Comparison of ENCODE assay signal across 8 cellular contexts in genomic region chr19:45431008-45431407, GRCh38. TPM values are rescaled to one million over a fixed set of nuclear protein-coding genes. Genes with fewer than 3 reads are reported as not detected.
DNase-seq lines count a peak whose midpoint lies in the region; ATAC-seq, FAIRE-seq and TF ChIP-seq lines count a peak whose summit lies in the region.
"Not testable (repeated sequence)": the region's sequence is repeated elsewhere in the genome, so short reads cannot be mapped to it uniquely, and the experiment has no call there.

No MANE protein-coding gene starts in this region.

- in situ Hi-C loops in GM12878 (cut with MboI): not testable (repeated sequence)

- not testable (repeated sequence) for H3K9me3 Mint-ChIP-seq in CD14-positive monocyte; stimulated activated naive B cell treated with anti-CD40 and anti-IgM and Interleukin-4, amounts not matched to agents 10 μg/mL and 1 μg/mL and 100 μg/mL, for 72 hours

- not testable (repeated sequence) for TF ChIP-seq POLR2A in NB4 (IDR thresholded peaks at IDR 0.05; ENCODE audit: extremely low read depth, insufficient read length); GM12878 (IDR thresholded peaks at IDR 0.05; ENCODE audit: low read depth, low read length)

- not testable (repeated sequence) for TF ChIP-seq CTCF in CD14-positive monocyte (IDR thresholded peaks at IDR 0.05); HEK293 (tag by site-specific recombination; IDR thresholded peaks at IDR 0.05); NB4 (IDR thresholded peaks at IDR 0.05; ENCODE audit: low read depth, low read length); RWPE1 (conservative IDR thresholded peaks at IDR 0.05; ENCODE audit: low read depth); GM12878 (IDR thresholded peaks at IDR 0.05 in 2 of 3, conservative IDR thresholded peaks at IDR 0.05 in 1 of 3; ENCODE audit: control insufficient read depth in 2 of 3, extremely low read depth in 1 of 3, insufficient read depth in 1 of 3, low read depth in 3 of 3, low read length in 3 of 3); fibroblast of lung (conservative IDR thresholded peaks at IDR 0.05 in 1 of 2, IDR thresholded peaks at IDR 0.05 in 1 of 2; ENCODE audit: low read depth in 1 of 2, low read length in 2 of 2)

- H3K4me1 ChIP-seq in HEK293 (ENCODE audit: control insufficient read depth, insufficient read depth, low read length); GM12878 (ENCODE audit: control insufficient read depth, insufficient read depth, low read length); fibroblast of lung (ENCODE audit: control insufficient read depth, extremely low read depth, insufficient read depth, low read length): not testable (repeated sequence)

- H3K9me3 ChIP-seq in HEK293 (ENCODE audit: control insufficient read depth, insufficient read depth, low read depth, low read length); GM12878 (replicated peaks; ENCODE audit: control insufficient read depth, insufficient read depth, low read length); fibroblast of lung (ENCODE audit: control insufficient read depth, insufficient read depth, low read depth, low read length): not testable (repeated sequence)

- not testable (repeated sequence) for ATAC-seq in GM12878
- peak; percentile 36 to 44 for ATAC-seq in stimulated activated naive B cell treated with anti-CD40 and anti-IgM and Interleukin-4, amounts not matched to agents 10 μg/mL and 1 μg/mL and 100 μg/mL, for 72 hours (replicated peaks)

- not testable (repeated sequence) for H3K36me3 Mint-ChIP-seq in CD14-positive monocyte; stimulated activated naive B cell treated with anti-CD40 and anti-IgM and Interleukin-4, amounts not matched to agents 10 μg/mL and 1 μg/mL and 100 μg/mL, for 72 hours

- SMC1A ChIA-PET in GM12878 (lab: Charles Lee; ENCODE audit: uncharacterized antibody, unreplicated experiment): interaction anchor here (1.4 to 3.6 kb wide), 2 partner anchors 8 to 48 kb away, joined by 6 to 19 read pairs; no protein-coding TSS in a partner anchor

- CTCF ChIA-PET in HEK293 (lab: Yijun Ruan, JAX): interaction anchor here (0.6 to 3.1 kb wide), 9 partner anchors 9 to 250 kb away, joined by 3 to 48 read pairs (median 7); no protein-coding TSS in a partner anchor
- CTCF ChIA-PET in RWPE1 (lab: Yijun Ruan, JAX): interaction anchor here (0.6 to 2.3 kb wide), 4 partner anchors 8 to 260 kb away, joined by 3 to 9 read pairs (median 6); no protein-coding TSS in a partner anchor
- CTCF ChIA-PET in GM12878 (lab: Yijun Ruan, JAX): interaction anchor here (0.6 to 7.0 kb wide), 8 partner anchors 9 to 211 kb away, joined by 3 to 103 read pairs (median 4); no protein-coding TSS in a partner anchor

- POLR2A ChIA-PET in HEK293 (lab: Yijun Ruan, JAX); RWPE1 (lab: Yijun Ruan, JAX; ENCODE audit: low non-redundant PET): not testable (repeated sequence)
- POLR2A ChIA-PET in GM12878 (lab: Charles Lee): interaction anchor here (0.6 to 2.3 kb wide), 4 partner anchors 9 to 294 kb away, joined by 4 to 7 read pairs (median 5); no protein-coding TSS in a partner anchor

- not testable (repeated sequence) for H3K4me2 ChIP-seq in GM12878 (ENCODE audit: control insufficient read depth, insufficient read depth)
- H3K4me2 ChIP-seq in fibroblast of lung (ENCODE audit: extremely low read depth, insufficient read depth, low read length): peak overlapping the region; percentile 25

- FAIRE-seq in GM12878 (lab: Jason Lieb, UNC): not testable (repeated sequence)

- not testable (repeated sequence) for BruUV-seq in GM12878 (replicated peaks; lab: Mats Ljungman, UMichigan)

- RAD21 ChIA-PET in GM12878 (lab: Charles Lee; ENCODE audit: unreplicated experiment): interaction anchor here (0.8 to 3.2 kb wide), 3 partner anchors 8 to 48 kb away, joined by 3 to 18 read pairs (median 6); no protein-coding TSS in a partner anchor

- peaks cover 10 to 18% (median 14%) of the 10 kb centered on the region in 3 donors for H3K27me3 Mint-ChIP-seq in CD14-positive monocyte (ENCODE audit: low read depth in 3 of 3)
- not testable (repeated sequence) for H3K27me3 Mint-ChIP-seq in stimulated activated naive B cell treated with anti-CD40 and anti-IgM and Interleukin-4, amounts not matched to agents 10 μg/mL and 1 μg/mL and 100 μg/mL, for 72 hours

- peak; percentile 77 for DNase-seq in CD14-positive monocyte (ENCODE audit: low spot score)
- DNase-seq in NB4 (ENCODE audit: low read depth): peak; percentile 46
- DNase-seq in RWPE1 (ENCODE audit: low spot score); GM12878 (ENCODE audit: low read depth, low spot score); stimulated activated naive B cell treated with anti-CD40 and anti-IgM and Interleukin-4, amounts not matched to agents 10 μg/mL and 1 μg/mL and 100 μg/mL, for 72 hours: not testable (repeated sequence)
- DNase-seq in fibroblast of lung (ENCODE audit: low read depth in 2 of 2): peak in 1 of 2 donors; percentile 85
- DNase-seq in iris pigment epithelial cell (ENCODE audit: low read depth): peak; percentile 69

- not testable (repeated sequence) for H4K20me1 ChIP-seq in GM12878 (ENCODE audit: control insufficient read depth, insufficient read depth); fibroblast of lung (ENCODE audit: control insufficient read depth, extremely low read depth, insufficient read depth, low read length)

- not testable (repeated sequence) for TF ChIP-seq EP300 in GM12878 (IDR thresholded peaks at IDR 0.05; ENCODE audit: borderline replicate concordance in 1 of 2, control insufficient read depth in 1 of 2, low read depth in 2 of 2, low read length in 2 of 2)

- H3K4me3 ChIP-seq in HEK293 (ENCODE audit: low read depth, low read length); NB4 (ENCODE audit: low read depth, low read length); GM12878; fibroblast of lung (replicated peaks in 1 of 4; ENCODE audit: control extremely low read depth in 1 of 4, insufficient read depth in 1 of 4, low read depth in 3 of 4, low read length in 4 of 4): not testable (repeated sequence)

- not testable (repeated sequence) for H3K36me3 ChIP-seq in HEK293 (ENCODE audit: control insufficient read depth in 2 of 2, insufficient read depth in 1 of 2, low read length in 2 of 2); GM12878 (ENCODE audit: control insufficient read depth in 2 of 2, insufficient read depth in 2 of 2, low read length in 1 of 2); fibroblast of lung (ENCODE audit: control insufficient read depth, insufficient read depth, low read length)

- H3K27me3 ChIP-seq in GM12878 (replicated peaks in 1 of 2; ENCODE audit: control insufficient read depth in 2 of 2, insufficient read depth in 2 of 2, low read length in 1 of 2); fibroblast of lung (ENCODE audit: control insufficient read depth, insufficient read depth, low read length): not testable (repeated sequence)

- not testable (repeated sequence) for H2AFZ ChIP-seq in GM12878 (ENCODE audit: control insufficient read depth, low read depth, low read length); fibroblast of lung (ENCODE audit: low read length)

- H3K4me1 Mint-ChIP-seq in CD14-positive monocyte: peaks cover 36% of the 10 kb centered on the region
- H3K4me1 Mint-ChIP-seq in stimulated activated naive B cell treated with anti-CD40 and anti-IgM and Interleukin-4, amounts not matched to agents 10 μg/mL and 1 μg/mL and 100 μg/mL, for 72 hours: peaks cover 3 to 19% of the 10 kb centered on the region in 2 donors

- H3K27ac Mint-ChIP-seq in CD14-positive monocyte: peak overlapping the region; percentile 79 to 92 (median 90)
- not testable (repeated sequence) for H3K27ac Mint-ChIP-seq in stimulated activated naive B cell treated with anti-CD40 and anti-IgM and Interleukin-4, amounts not matched to agents 10 μg/mL and 1 μg/mL and 100 μg/mL, for 72 hours

- H3K9ac ChIP-seq in GM12878 (ENCODE audit: control insufficient read depth, insufficient read depth, low read length); fibroblast of lung (ENCODE audit: insufficient read depth, low read length): not testable (repeated sequence)

- WGBS in GM12878 (ENCODE audit: insufficient coverage, insufficient replicate concordance, low lambda C conversion rate, missing lambda C conversion rate): 42% methylated on average over 9 of the region's 9 CpGs

- H3K4me3 Mint-ChIP-seq in CD14-positive monocyte; stimulated activated naive B cell treated with anti-CD40 and anti-IgM and Interleukin-4, amounts not matched to agents 10 μg/mL and 1 μg/mL and 100 μg/mL, for 72 hours: not testable (repeated sequence)

- intact Hi-C loops in CD14-positive monocyte (cut with micrococcal nuclease): loop anchor here in 1 of 2 donors (1.0 kb wide), 1 partner anchor 8 kb away; no protein-coding TSS in a partner anchor
- intact Hi-C loops in GM12878 (cut with micrococcal nuclease; ENCODE audit: unreplicated experiment): not testable (repeated sequence)

- not testable (repeated sequence) for H3K79me2 ChIP-seq in GM12878 (ENCODE audit: control insufficient read depth, insufficient read depth, low read length); fibroblast of lung (ENCODE audit: control insufficient read depth, insufficient read depth, low read length)

- not testable (repeated sequence) for TF ChIP-seq RAD21 in GM12878 (IDR thresholded peaks at IDR 0.05; ENCODE audit: insufficient read depth, low read depth, low read length)

- H3K27ac ChIP-seq in HEK293 (ENCODE audit: extremely low read depth, low read depth, low read length); GM12878 (ENCODE audit: control insufficient read depth, insufficient read depth); fibroblast of lung (ENCODE audit: insufficient read depth, low read length): not testable (repeated sequence)
- H3K27ac ChIP-seq in RWPE1: peak overlapping the region; percentile 100

RNA-seq across cellular contexts. Expression of gene ERCC1, which starts 7.3 kb away (rescaled TPM):
- polyA plus RNA-seq in CD14-positive monocyte (10 to 100 TPM; 62.2 to 74.6 TPM), GM12878 (2011; rRNA removed) (36.8 and 65.0 TPM in 2 replicates), GM12878 (2014; fragmentation: Illumina TruSeq; extraction: Trizol) (23.1 and 52.0 TPM in 2 replicates), GM12878 (2014; fragmentation: Nextera tagmentation; extraction: Ambion mirVana) (10 to 100 TPM; 14.7 to 36.8 TPM), GM12878 (2014; rRNA removed) (104 and 113 TPM in 2 replicates), GM12878 (2016; fragmentation: Nextera tagmentation; extraction: Ambion mirVana) (10 to 100 TPM; 54.2 to 66.8 TPM), fibroblast of lung (49.3 and 69.6 TPM in 2 replicates)
- 59.3 and 59.4 TPM in 2 replicates for total RNA-seq in GM12878 (2013; cell fraction: nucleolus; rRNA removed)
- total RNA-seq in GM12878 (2014; rRNA removed) (74.7 and 82.6 TPM in 2 replicates), GM12878 (2014; rRNA removed; fragmentation: Illumina TruSeq; extraction: Trizol) (45.4 and 57.2 TPM in 2 replicates), GM12878 (2021) (70.1 and 75.3 TPM in 2 replicates), fibroblast of lung (81.1 and 81.4 TPM in 2 replicates)
- polyA plus RNA-seq in GM12878 (2011; ENCODE audit: low read depth): 161 TPM
- 105 and 127 TPM in 2 replicates for polyA plus RNA-seq in GM12878 (2011; cell fraction: cytosol; rRNA removed)
- polyA plus RNA-seq in GM12878 (2011; cell fraction: nucleus; rRNA removed): 101 and 105 TPM in 2 replicates
- 49.9 and 53.1 TPM in 2 replicates for polyA plus RNA-seq in GM12878 (2012)
- polyA minus RNA-seq in GM12878 (2011; rRNA and poly(A)+ RNA removed): 51.6 and 101 TPM in 2 replicates
- polyA minus RNA-seq in GM12878 (2011; cell fraction: cytosol; rRNA and poly(A)+ RNA removed): 45.3 and 49.4 TPM in 2 replicates
- 28.0 and 31.4 TPM in 2 replicates for polyA minus RNA-seq in GM12878 (2011; cell fraction: nucleus; rRNA and poly(A)+ RNA removed)
- 104 and 125 TPM in 2 replicates for polyA plus RNA-seq in fibroblast of lung (2012)
- polyA minus RNA-seq in fibroblast of lung (ENCODE audit: low replicate concordance): 181 and 256 TPM in 2 replicates

RNA-seq across cellular contexts. Expression of gene POLR1G, which starts 24.6 kb away (rescaled TPM):
- 1 to 10 TPM; 1.1 to 1.5 TPM for polyA plus RNA-seq in CD14-positive monocyte
- 2.6 and 3.9 TPM in 2 replicates for total RNA-seq in GM12878 (2013; cell fraction: nucleolus; rRNA removed)
- total RNA-seq in GM12878 (2014; rRNA removed): 18.4 and 30.9 TPM in 2 replicates
- total RNA-seq in GM12878 (2014; rRNA removed; fragmentation: Illumina TruSeq; extraction: Trizol): 19.5 and 23.2 TPM in 2 replicates
- 18.8 TPM in 2 replicates for total RNA-seq in GM12878 (2021)
- 1.3 TPM for polyA plus RNA-seq in GM12878 (2011; ENCODE audit: low read depth)
- 3.1 and 5.0 TPM in 2 replicates for polyA plus RNA-seq in GM12878 (2011; rRNA removed)
- 5.4 and 6.9 TPM in 2 replicates for polyA plus RNA-seq in GM12878 (2011; cell fraction: cytosol; rRNA removed)
- 2.1 and 4.8 TPM in 2 replicates for polyA plus RNA-seq in GM12878 (2011; cell fraction: nucleus; rRNA removed)
- 3.3 and 4.2 TPM in 2 replicates for polyA plus RNA-seq in GM12878 (2012)
- polyA plus RNA-seq in GM12878 (2014; fragmentation: Illumina TruSeq; extraction: Trizol): 13.3 and 22.1 TPM in 2 replicates
- 1 to 10 TPM; 2.0 to 5.4 TPM for polyA plus RNA-seq in GM12878 (2014; fragmentation: Nextera tagmentation; extraction: Ambion mirVana)
- polyA plus RNA-seq in GM12878 (2014; rRNA removed): 17.4 and 24.4 TPM in 2 replicates
- 10 to 100 TPM; 23.2 to 24.3 TPM for polyA plus RNA-seq in GM12878 (2016; fragmentation: Nextera tagmentation; extraction: Ambion mirVana)
- 2.6 and 3.6 TPM in 2 replicates for polyA minus RNA-seq in GM12878 (2011; rRNA and poly(A)+ RNA removed)
- polyA minus RNA-seq in GM12878 (2011; cell fraction: cytosol; rRNA and poly(A)+ RNA removed): 4.0 and 6.8 TPM in 2 replicates
- polyA minus RNA-seq in GM12878 (2011; cell fraction: nucleus; rRNA and poly(A)+ RNA removed): 1.3 and 3.3 TPM in 2 replicates
- 3.6 and 5.4 TPM in 2 replicates for total RNA-seq in fibroblast of lung
- 4.7 and 5.3 TPM in 2 replicates for polyA plus RNA-seq in fibroblast of lung
- 3.5 and 4.3 TPM in 2 replicates for polyA plus RNA-seq in fibroblast of lung (2012)
- 5.8 and 7.2 TPM in 2 replicates for polyA minus RNA-seq in fibroblast of lung (ENCODE audit: low replicate concordance)

RNA-seq across cellular contexts. Expression of gene PPP1R13L, which starts 26.1 kb away (rescaled TPM):
- polyA plus RNA-seq in CD14-positive monocyte: under 1 TPM; 0.18 to 0.45 TPM
- 34.6 and 46.1 TPM in 2 replicates for total RNA-seq in GM12878 (2013; cell fraction: nucleolus; rRNA removed)
- total RNA-seq in GM12878 (2014; rRNA removed): 1.8 and 2.5 TPM in 2 replicates
- total RNA-seq in GM12878 (2014; rRNA removed; fragmentation: Illumina TruSeq; extraction: Trizol): 1.2 and 1.3 TPM in 2 replicates
- total RNA-seq in GM12878 (2021): 10.0 and 11.0 TPM in 2 replicates
- polyA plus RNA-seq in GM12878 (2011; ENCODE audit: low read depth): 15.1 TPM
- 2.3 and 2.4 TPM in 2 replicates for polyA plus RNA-seq in GM12878 (2011; rRNA removed)
- 3.5 and 3.6 TPM in 2 replicates for polyA plus RNA-seq in GM12878 (2011; cell fraction: cytosol; rRNA removed)
- 15.1 and 17.8 TPM in 2 replicates for polyA plus RNA-seq in GM12878 (2011; cell fraction: nucleus; rRNA removed)
- polyA plus RNA-seq in GM12878 (2012): 23.7 and 26.2 TPM in 2 replicates
- polyA plus RNA-seq in GM12878 (2014; fragmentation: Illumina TruSeq; extraction: Trizol): 3.0 and 3.3 TPM in 2 replicates
- polyA plus RNA-seq in GM12878 (2014; fragmentation: Nextera tagmentation; extraction: Ambion mirVana): 1 to 10 TPM in 1 of 2 experiments, under 1 TPM in 1; 0.40 to 1.9 TPM
- polyA plus RNA-seq in GM12878 (2014; rRNA removed): 4.4 and 4.7 TPM in 2 replicates
- 1 to 10 TPM; 2.4 to 2.6 TPM for polyA plus RNA-seq in GM12878 (2016; fragmentation: Nextera tagmentation; extraction: Ambion mirVana)
- 2.3 and 4.3 TPM in 2 replicates for polyA minus RNA-seq in GM12878 (2011; rRNA and poly(A)+ RNA removed)
- 2.5 and 4.3 TPM in 2 replicates for polyA minus RNA-seq in GM12878 (2011; cell fraction: cytosol; rRNA and poly(A)+ RNA removed)
- polyA minus RNA-seq in GM12878 (2011; cell fraction: nucleus; rRNA and poly(A)+ RNA removed): 3.1 and 4.4 TPM in 2 replicates
- 1.5 and 3.0 TPM in 2 replicates for total RNA-seq in fibroblast of lung
- polyA plus RNA-seq in fibroblast of lung: 1.2 and 5.8 TPM in 2 replicates
- 4.1 and 12.9 TPM in 2 replicates for polyA plus RNA-seq in fibroblast of lung (2012)
- polyA minus RNA-seq in fibroblast of lung (ENCODE audit: low replicate concordance): 0.74 and 8.8 TPM in 2 replicates

RNA-seq across cellular contexts. Expression of gene FOSB, which starts 36.8 kb away (rescaled TPM):
- polyA plus RNA-seq in CD14-positive monocyte (10 to 100 TPM; 27.3 to 28.2 TPM), GM12878 (2011; rRNA removed) (0.13 and 0.20 TPM in 2 replicates), GM12878 (2014; fragmentation: Illumina TruSeq; extraction: Trizol) (0.28 and 0.35 TPM in 2 replicates), GM12878 (2014; fragmentation: Nextera tagmentation; extraction: Ambion mirVana) (under 1 TPM; 0.06 to 0.07 TPM), GM12878 (2014; rRNA removed) (0.24 and 0.34 TPM in 2 replicates), GM12878 (2016; fragmentation: Nextera tagmentation; extraction: Ambion mirVana) (under 1 TPM; 0.29 to 0.45 TPM), fibroblast of lung (2.8 and 48.6 TPM in 2 replicates)
- 2.5 and 2.8 TPM in 2 replicates for total RNA-seq in GM12878 (2013; cell fraction: nucleolus; rRNA removed)
- total RNA-seq in GM12878 (2014; rRNA removed) (0.11 and 0.44 TPM in 2 replicates), GM12878 (2014; rRNA removed; fragmentation: Illumina TruSeq; extraction: Trizol) (0.14 and 0.31 TPM in 2 replicates), GM12878 (2021) (0.56 and 0.69 TPM in 2 replicates), fibroblast of lung (9.5 and 24.9 TPM in 2 replicates)
- polyA plus RNA-seq in GM12878 (2011; ENCODE audit: low read depth): 0.52 TPM
- polyA plus RNA-seq in GM12878 (2011; cell fraction: cytosol; rRNA removed): 0.25 and 0.34 TPM in 2 replicates
- polyA plus RNA-seq in GM12878 (2011; cell fraction: nucleus; rRNA removed): 1.6 and 1.8 TPM in 2 replicates
- polyA plus RNA-seq in GM12878 (2012): 0.83 and 1.1 TPM in 2 replicates
- 1.8 and 2.5 TPM in 2 replicates for polyA minus RNA-seq in GM12878 (2011; rRNA and poly(A)+ RNA removed)
- not detected in 2 replicates for polyA minus RNA-seq in GM12878 (2011; cell fraction: cytosol; rRNA and poly(A)+ RNA removed)
- polyA minus RNA-seq in GM12878 (2011; cell fraction: nucleus; rRNA and poly(A)+ RNA removed): 3.9 and 7.5 TPM in 2 replicates
- polyA plus RNA-seq in fibroblast of lung (2012): 4.6 and 43.1 TPM in 2 replicates
- 20.3 and 218 TPM in 2 replicates for polyA minus RNA-seq in fibroblast of lung (ENCODE audit: low replicate concordance)
